Comparison of ENCODE assay signal across 8 cellular contexts in the genomic region with DNA sequence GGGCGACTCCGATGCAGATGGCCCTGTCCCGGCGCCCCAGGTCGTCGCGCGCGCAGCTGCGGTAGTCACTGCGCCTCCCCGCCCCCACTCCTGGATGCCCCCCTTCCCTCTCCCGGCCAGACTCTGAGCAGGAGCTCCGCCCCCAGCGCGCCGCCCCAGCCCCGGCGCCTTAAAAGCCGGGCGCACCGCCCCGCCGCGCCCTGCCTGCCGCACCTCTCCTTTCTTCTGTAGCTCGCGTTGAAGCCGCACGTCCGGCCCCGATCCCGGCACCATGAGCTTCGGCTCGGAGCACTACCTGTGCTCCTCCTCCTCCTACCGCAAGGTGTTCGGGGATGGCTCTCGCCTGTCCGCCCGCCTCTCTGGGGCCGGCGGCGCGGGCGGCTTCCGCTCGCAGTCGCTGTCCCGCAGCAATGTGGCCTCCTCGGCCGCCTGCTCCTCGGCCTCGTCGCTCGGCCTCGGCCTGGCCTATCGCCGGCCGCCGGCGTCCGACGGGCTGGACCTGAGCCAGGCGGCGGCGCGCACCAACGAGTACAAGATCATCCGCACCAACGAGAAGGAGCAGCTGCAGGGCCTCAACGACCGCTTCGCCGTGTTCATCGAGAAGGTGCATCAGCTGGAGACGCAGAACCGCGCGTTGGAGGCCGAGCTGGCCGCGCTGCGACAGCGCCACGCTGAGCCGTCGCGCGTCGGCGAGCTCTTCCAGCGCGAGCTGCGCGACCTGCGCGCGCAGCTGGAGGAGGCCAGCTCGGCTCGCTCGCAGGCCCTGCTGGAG. TPM values are rescaled to one million over a fixed set of nuclear protein-coding genes. Genes with fewer than 3 reads are reported as not detected.
DNase-seq lines count a peak whose midpoint lies in the region; ATAC-seq and TF ChIP-seq lines count a peak whose summit lies in the region.

A gene (plus strand): TSS at position 198 of the 772 bp plus-strand sequence. CDS start 74 bp downstream, at position 272.

- no peak for TF ChIP-seq CTCF in GM10266 (IDR thresholded peaks at IDR 0.05; ENCODE audit: control insufficient read depth, insufficient read depth, low read depth, missing control alignments)
- TF ChIP-seq CTCF in foreskin keratinocyte (conservative IDR thresholded peaks at IDR 0.05), result peak; percentile 51

- peak within 1 kb of the TSS; percentile 48 for H3K4me3 Mint-ChIP-seq in activated T-cell treated with anti-CD3 and anti-CD28 coated beads, Interleukin-2, amount 50 U/mL, for 4 hours

- ATAC-seq in activated T-cell treated with anti-CD3 and anti-CD28 coated beads, Interleukin-2, amount 50 U/mL, for 4 hours, result peak; percentile 83 to 86
- ATAC-seq in foreskin keratinocyte (peak; percentile 61), HG03097 (IDR thresholded peaks at IDR 0.05; ENCODE audit: low FRiP score, unreplicated experiment) (no peak), GM18907 (IDR thresholded peaks at IDR 0.05; ENCODE audit: unreplicated experiment) (no peak), HG03039 (IDR thresholded peaks at IDR 0.05; ENCODE audit: unreplicated experiment) (no peak)

- H3K4me3 ChIP-seq in skeletal muscle cell (ENCODE audit: low read depth, low read length), result peak within 1 kb of the TSS; percentile 44

- peaks cover 72% of the 10 kb centered on the region for H3K27me3 Mint-ChIP-seq in activated T-cell treated with anti-CD3 and anti-CD28 coated beads, Interleukin-2, amount 50 U/mL, for 4 hours (ENCODE audit: low read depth)

- peaks cover 10% of the 10 kb centered on the region for H3K4me1 Mint-ChIP-seq in activated T-cell treated with anti-CD3 and anti-CD28 coated beads, Interleukin-2, amount 50 U/mL, for 4 hours (ENCODE audit: low read depth)

- peak; percentile 68 for DNase-seq in GM10266 (ENCODE audit: extremely low spot score)
- DNase-seq in NCI-H146 treated with DMSO at 0.1 percent for 48 hours (lab: John Stamatoyannopoulos, UW; ENCODE audit: unreplicated experiment), result peak; percentile 77
- DNase-seq in activated T-cell treated with anti-CD3 and anti-CD28 coated beads, Interleukin-2, amount 50 U/mL, for 4 hours, result no peak
- peak in 1 of 2 donors; percentile 37 for DNase-seq in foreskin keratinocyte
- no peak for DNase-seq in skeletal muscle cell (ENCODE audit: low read depth)

- H3K4me1 ChIP-seq in foreskin keratinocyte, result peaks cover 6% of the 10 kb centered on the region

- H3K27me3 ChIP-seq in foreskin keratinocyte, result peaks cover 70% of the 10 kb centered on the region

- no peak within 1 kb of the TSS for H3K27ac ChIP-seq in foreskin keratinocyte

- H3K36me3 Mint-ChIP-seq in activated T-cell treated with anti-CD3 and anti-CD28 coated beads, Interleukin-2, amount 50 U/mL, for 4 hours (ENCODE audit: insufficient read depth), result no peaks in the 10 kb centered on the region

- no peaks in the 10 kb centered on the region for H3K9me3 Mint-ChIP-seq in activated T-cell treated with anti-CD3 and anti-CD28 coated beads, Interleukin-2, amount 50 U/mL, for 4 hours

RNA-seq across cellular contexts. Expression of the gene that starts here (rescaled TPM):
- under 1 TPM; 0.27 to 0.38 (median 0.32) TPM for total RNA-seq in activated T-cell treated with anti-CD3 and anti-CD28 coated beads, Interleukin-2, amount 50 U/mL, for 4 hours
- total RNA-seq in foreskin keratinocyte, result 0.85 and 1.5 TPM in 2 replicates
- polyA plus RNA-seq in foreskin keratinocyte, result 0.70 and 1.0 TPM in 2 replicates

Comparison
In these comparisons a context has a peak if more than half of its experiments do, and no peak if none do; other contexts are left out.
1. Peak in ATAC-seq in activated T-cell treated with anti-CD3 and anti-CD28 coated beads, Interleukin-2, amount 50 U/mL, for 4 hours; RNA of the gene not detected or under 1 TPM.
2. DNase-seq: peak in GM10266 (single experiment) and NCI-H146 treated with DMSO at 0.1 percent for 48 hours (single experiment); none in activated T-cell treated with anti-CD3 and anti-CD28 coated beads, Interleukin-2, amount 50 U/mL, for 4 hours (single experiment) and skeletal muscle cell (single experiment).